16 cellular contexts compared by ENCODE assay signal in genomic region chr11:69391192-69392103, GRCh38.
DNase-seq lines count a peak whose midpoint lies in the region; ATAC-seq and TF ChIP-seq lines count a peak whose summit lies in the region.
"Had no signal": no experiment of that assay in that cellular context is flagged by ENCODE, and none has a peak within 500 bp of the region (broad histone marks: within the 10 kb centered on the region; RNA-seq: fewer than 3 reads in every experiment).

No MANE protein-coding gene starts in this region.

- no peak for ATAC-seq in activated naive CD4-positive, alpha-beta T cell treated with anti-CD3 and anti-CD28 coated beads, Interleukin-2, amount 50 U/mL, for 72 hours
- no peak for ATAC-seq in upper lobe of right lung
- ATAC-seq in activated T-cell treated with anti-CD3 and anti-CD28 coated beads, Interleukin-2, amount 50 U/mL, for 4 hours, result no peak
- ATAC-seq: Panc1 had no signal

- no peaks in the 10 kb centered on the region for H3K27me3 Mint-ChIP-seq in activated naive CD4-positive, alpha-beta T cell treated with anti-CD3 and anti-CD28 coated beads, Interleukin-2, amount 50 U/mL, for 24 hours
- H3K27me3 Mint-ChIP-seq in chondrocyte (ENCODE audit: low read depth) (no peaks in the 10 kb centered on the region), neural progenitor cell (ENCODE audit: insufficient read depth, low read depth) (peaks cover 6% of the 10 kb centered on the region)
- H3K27me3 Mint-ChIP-seq in activated T-cell treated with anti-CD3 and anti-CD28 coated beads, Interleukin-2, amount 50 U/mL, for 4 hours (ENCODE audit: low read depth), result peaks cover 3% of the 10 kb centered on the region

- H3K4me3 ChIP-seq in neural progenitor cell (no peak overlapping the region), upper lobe of right lung (no peak overlapping the region)

- H3K27ac Mint-ChIP-seq in activated naive CD4-positive, alpha-beta T cell treated with anti-CD3 and anti-CD28 coated beads, Interleukin-2, amount 50 U/mL, for 24 hours, result peak overlapping the region; percentile 84
- H3K27ac Mint-ChIP-seq in activated naive CD4-positive, alpha-beta T cell treated with anti-CD3 and anti-CD28 coated beads, Interleukin-2, amount 50 U/mL, for 72 hours, result no peak overlapping the region
- H3K27ac Mint-ChIP-seq in chondrocyte (ENCODE audit: unreplicated experiment) (no peak overlapping the region), neural progenitor cell (peak overlapping the region; percentile 55)

- H3K4me2 ChIP-seq in neural progenitor cell, result no peak overlapping the region

- H3K36me3 ChIP-seq in neural progenitor cell (no peaks in the 10 kb centered on the region), upper lobe of right lung (no peaks in the 10 kb centered on the region)

- intact Hi-C loops in upper lobe of right lung (cut with DNase I), result no loop called here

- no peaks in the 10 kb centered on the region for H3K79me2 ChIP-seq in neural progenitor cell (ENCODE audit: low read depth)

- H3K27ac ChIP-seq in neural progenitor cell, result no peak overlapping the region
- H3K27ac ChIP-seq in upper lobe of right lung, result no peak overlapping the region
- H3K27ac ChIP-seq: HL-60 had no signal

- H2AFZ ChIP-seq in neural progenitor cell (replicated peaks), result no peak overlapping the region

- TF ChIP-seq CTCF in chondrocyte (IDR thresholded peaks at IDR 0.05) (no peak), neural progenitor cell (IDR thresholded peaks at IDR 0.05) (no peak), upper lobe of right lung (IDR thresholded peaks at IDR 0.05) (no peak)

- peaks cover 16% of the 10 kb centered on the region for H3K9me3 Mint-ChIP-seq in activated naive CD4-positive, alpha-beta T cell treated with anti-CD3 and anti-CD28 coated beads, Interleukin-2, amount 50 U/mL, for 24 hours
- H3K9me3 Mint-ChIP-seq in activated naive CD4-positive, alpha-beta T cell treated with anti-CD3 and anti-CD28 coated beads, Interleukin-2, amount 50 U/mL, for 72 hours, result peaks cover 17 to 25% of the 10 kb centered on the region in 2 donors
- H3K9me3 Mint-ChIP-seq in chondrocyte (ENCODE audit: low read depth) (peaks cover 25% of the 10 kb centered on the region), neural progenitor cell (peaks cover 21% of the 10 kb centered on the region)
- H3K9me3 Mint-ChIP-seq in activated T-cell treated with anti-CD3 and anti-CD28 coated beads, Interleukin-2, amount 50 U/mL, for 4 hours, result peaks cover 29% of the 10 kb centered on the region

- H3K36me3 Mint-ChIP-seq in activated naive CD4-positive, alpha-beta T cell treated with anti-CD3 and anti-CD28 coated beads, Interleukin-2, amount 50 U/mL, for 24 hours, result peaks cover 2% of the 10 kb centered on the region
- H3K36me3 Mint-ChIP-seq in activated naive CD4-positive, alpha-beta T cell treated with anti-CD3 and anti-CD28 coated beads, Interleukin-2, amount 50 U/mL, for 72 hours, result peaks cover 6 to 22% of the 10 kb centered on the region in 2 donors
- H3K36me3 Mint-ChIP-seq in chondrocyte (ENCODE audit: low read depth) (no peaks in the 10 kb centered on the region), neural progenitor cell (peaks cover 1% of the 10 kb centered on the region)
- H3K36me3 Mint-ChIP-seq in activated T-cell treated with anti-CD3 and anti-CD28 coated beads, Interleukin-2, amount 50 U/mL, for 4 hours (ENCODE audit: insufficient read depth), result no peaks in the 10 kb centered on the region

- H3K4me1 Mint-ChIP-seq in activated naive CD4-positive, alpha-beta T cell treated with anti-CD3 and anti-CD28 coated beads, Interleukin-2, amount 50 U/mL, for 24 hours, result no peaks in the 10 kb centered on the region
- H3K4me1 Mint-ChIP-seq in chondrocyte (ENCODE audit: low read depth), result no peaks in the 10 kb centered on the region
- peaks cover 26% of the 10 kb centered on the region for H3K4me1 Mint-ChIP-seq in neural progenitor cell
- no peaks in the 10 kb centered on the region for H3K4me1 Mint-ChIP-seq in activated T-cell treated with anti-CD3 and anti-CD28 coated beads, Interleukin-2, amount 50 U/mL, for 4 hours (ENCODE audit: low read depth)

- no peaks in the 10 kb centered on the region for H3F3A ChIP-seq in neural progenitor cell (ENCODE audit: low read depth)

- H3K9me3 ChIP-seq in neural progenitor cell (ENCODE audit: low read depth) (no peaks in the 10 kb centered on the region), upper lobe of right lung (peaks cover 4% of the 10 kb centered on the region)

- no peaks in the 10 kb centered on the region for H4K20me1 ChIP-seq in neural progenitor cell (ENCODE audit: low read depth)

- H3K27me3 ChIP-seq in neural progenitor cell (no peaks in the 10 kb centered on the region), upper lobe of right lung (no peaks in the 10 kb centered on the region)

- no peak overlapping the region for H3K9ac ChIP-seq in neural progenitor cell

- no peak for DNase-seq in activated naive CD4-positive, alpha-beta T cell treated with anti-CD3 and anti-CD28 coated beads, Interleukin-2, amount 50 U/mL, for 72 hours (ENCODE audit: low spot score in 2 of 2)
- DNase-seq in chondrocyte (ENCODE audit: low spot score) (peak; percentile 66), neural progenitor cell (ENCODE audit: low spot score) (no peak), upper lobe of right lung (peak; percentile 55), MV-4-11 (lab: John Stamatoyannopoulos, UW) (no peak), activated T-cell treated with anti-CD3 and anti-CD28 coated beads for 4 hours (no peak)
- DNase-seq in activated T-cell treated with anti-CD3 and anti-CD28 coated beads, Interleukin-2, amount 50 U/mL, for 4 hours, result no peak
- DNase-seq: DMS153, H7, NCI-H146, NCI-H2081, NCI-H510A treated with DMSO at 0.1 percent for 48 hours had no signal

- H3K4me3 Mint-ChIP-seq in activated naive CD4-positive, alpha-beta T cell treated with anti-CD3 and anti-CD28 coated beads, Interleukin-2, amount 50 U/mL, for 24 hours, result no peak overlapping the region
- H3K4me3 Mint-ChIP-seq in chondrocyte (ENCODE audit: unreplicated experiment), result no peak overlapping the region
- no peak overlapping the region for H3K4me3 Mint-ChIP-seq in neural progenitor cell
- no peak overlapping the region for H3K4me3 Mint-ChIP-seq in activated T-cell treated with anti-CD3 and anti-CD28 coated beads, Interleukin-2, amount 50 U/mL, for 4 hours

- H3K4me1 ChIP-seq in neural progenitor cell (peaks cover 5% of the 10 kb centered on the region), upper lobe of right lung (no peaks in the 10 kb centered on the region)
- H3K4me1 ChIP-seq: Caco-2 had no signal

Comparison
In these comparisons a context has a peak if more than half of its experiments do, and no peak if none do; other contexts are left out.
1. H3K27ac Mint-ChIP-seq: peak in activated naive CD4-positive, alpha-beta T cell treated with anti-CD3 and anti-CD28 coated beads, Interleukin-2, amount 50 U/mL, for 24 hours (single experiment) and neural progenitor cell (single experiment); none in activated naive CD4-positive, alpha-beta T cell treated with anti-CD3 and anti-CD28 coated beads, Interleukin-2, amount 50 U/mL, for 72 hours (0 of 2) and chondrocyte (single experiment).
2. DNase-seq: peak in chondrocyte (single experiment) and upper lobe of right lung (single experiment); none in activated naive CD4-positive, alpha-beta T cell treated with anti-CD3 and anti-CD28 coated beads, Interleukin-2, amount 50 U/mL, for 72 hours (0 of 2), neural progenitor cell (single experiment), MV-4-11 (single experiment), activated T-cell treated with anti-CD3 and anti-CD28 coated beads for 4 hours (single experiment) and activated T-cell treated with anti-CD3 and anti-CD28 coated beads, Interleukin-2, amount 50 U/mL, for 4 hours (single experiment).